ENCODE assay signal across 8 cellular contexts in genomic region chr16:67672739-67673662, GRCh38. TPM values are rescaled to one million over a fixed set of nuclear protein-coding genes. Genes with fewer than 3 reads are reported as not detected.
DNase-seq lines count a peak whose midpoint lies in the region; ATAC-seq, FAIRE-seq and TF ChIP-seq lines count a peak whose summit lies in the region.

No MANE protein-coding gene starts in this region.

- H3K9me2 ChIP-seq in SU-DHL-6 (replicated peaks; ENCODE audit: insufficient read depth, low read length), result no peaks in the 10 kb centered on the region

- CTCF ChIA-PET in mammary epithelial cell (lab: Charles Lee; ENCODE audit: low non-redundant PET), result interaction anchor here (0.6 to 1.0 kb wide), 5 partner anchors 134 to 323 kb away, joined by 3 to 7 read pairs (median 6); partner anchors contain the start of genes RANBP10 and TSNAXIP1

- peaks cover 9% of the 10 kb centered on the region for H3K4me1 ChIP-seq in mammary epithelial cell (ENCODE audit: insufficient read depth, low read length)
- H3K4me1 ChIP-seq in small intestine (ENCODE audit: control insufficient read depth in 2 of 2, insufficient read depth in 1 of 2, low read depth in 1 of 2, low read length in 1 of 2), result peaks cover 0 to 3% of the 10 kb centered on the region in 2 donors

- H3K4me2 ChIP-seq in SU-DHL-6 (ENCODE audit: low read depth, low read length, poor library complexity, severe bottlenecking) (no peak overlapping the region), mammary epithelial cell (ENCODE audit: insufficient read depth, low read depth, low read length) (no peak overlapping the region)

- H3K9me3 ChIP-seq in SU-DHL-6 (ENCODE audit: insufficient read depth, low read length) (no peaks in the 10 kb centered on the region), mammary epithelial cell (replicated peaks; ENCODE audit: insufficient read depth, low read length) (no peaks in the 10 kb centered on the region), small intestine (ENCODE audit: control insufficient read depth, low read depth) (no peaks in the 10 kb centered on the region)

- TF ChIP-seq CTCF in SU-DHL-6 (IDR thresholded peaks at IDR 0.05; ENCODE audit: insufficient read depth, low read length, poor library complexity, severe bottlenecking) (peak; percentile 57), mammary epithelial cell (conservative IDR thresholded peaks at IDR 0.05 in 1 of 2, IDR thresholded peaks at IDR 0.05 in 1 of 2; ENCODE audit: extremely low read depth in 1 of 2, insufficient read depth in 1 of 2, low read depth in 1 of 2, low read length in 2 of 2) (peak; percentile 79 to 83)

- WGBS in mammary epithelial cell (ENCODE audit: low coverage, missing lambda C conversion rate), result 50% methylated on average over 9 of the region's 13 CpGs
- WGBS in small intestine, 3 donors, result 39 to 50% (median 44%) methylated on average over 13 of the region's 13 CpGs

- intact Hi-C loops in mammary epithelial cell (cut with micrococcal nuclease), result loop anchor here (1.0 to 5.0 kb wide), 4 partner anchors 133 to 369 kb away; partner anchors contain the start of genes RANBP10 and TSNAXIP1

- no peaks in the 10 kb centered on the region for H3K27me3 ChIP-seq in SU-DHL-6 (ENCODE audit: low read length)
- no peaks in the 10 kb centered on the region for H3K27me3 ChIP-seq in mammary epithelial cell (ENCODE audit: insufficient read depth, low read length)
- H3K27me3 ChIP-seq in small intestine (ENCODE audit: control insufficient read depth in 2 of 2, insufficient read depth in 2 of 2, low read length in 2 of 2), result no peaks in the 10 kb centered on the region

- in situ Hi-C loops in mammary epithelial cell (cut with MboI; ENCODE audit: low sequenced_read_pairs in 2 of 2), result loop anchor here in 1 of 2 donors (10.0 to 25.0 kb wide), 2 partner anchors 111 to 252 kb away; partner anchors contain the start of gene CTCF

- peak; percentile 66 for FAIRE-seq in HTR-8/SVneo (lab: Jason Lieb, UNC)
- FAIRE-seq in small intestine (lab: Jason Lieb, UNC), result no peak

- H3K27ac ChIP-seq in SU-DHL-6 (ENCODE audit: low read depth, low read length), result no peak overlapping the region
- H3K27ac ChIP-seq in mammary epithelial cell (ENCODE audit: insufficient read depth, low read depth, low read length), result no peak overlapping the region
- H3K27ac ChIP-seq in small intestine (ENCODE audit: low read depth in 1 of 2, low read length in 1 of 2), result peak overlapping the region in 1 of 2 donors; percentile 69

- H3K36me3 ChIP-seq in SU-DHL-6 (ENCODE audit: low read length) (no peaks in the 10 kb centered on the region), mammary epithelial cell (ENCODE audit: insufficient read depth, low read length) (no peaks in the 10 kb centered on the region), small intestine (ENCODE audit: control insufficient read depth in 2 of 2, insufficient read depth in 2 of 2, low read length in 2 of 2) (no peaks in the 10 kb centered on the region)

- H4K20me1 ChIP-seq in SU-DHL-6 (ENCODE audit: low read depth, low read length) (no peaks in the 10 kb centered on the region), mammary epithelial cell (ENCODE audit: insufficient read depth, low read length) (no peaks in the 10 kb centered on the region)

- H3K79me2 ChIP-seq in SU-DHL-6 (ENCODE audit: insufficient read depth, low read length) (no peaks in the 10 kb centered on the region), mammary epithelial cell (ENCODE audit: insufficient read depth, low read length) (no peaks in the 10 kb centered on the region)

- dilution Hi-C loops in mammary epithelial cell (cut with HindIII; ENCODE audit: low sequenced_read_pairs), result no loop called here

- H2AFZ ChIP-seq in SU-DHL-6 (ENCODE audit: low read depth, low read length, severe bottlenecking) (no peak overlapping the region), mammary epithelial cell (ENCODE audit: low read depth, low read length) (no peak overlapping the region)

- ATAC-seq in HG02884 (IDR thresholded peaks at IDR 0.05; ENCODE audit: unreplicated experiment), result no peak
- no peak for ATAC-seq in GM21737 (IDR thresholded peaks at IDR 0.05; ENCODE audit: unreplicated experiment)

- H3K9ac ChIP-seq in SU-DHL-6 (ENCODE audit: low read length) (no peak overlapping the region), mammary epithelial cell (ENCODE audit: insufficient read depth, low read length) (no peak overlapping the region)

- BruUV-seq in mammary epithelial cell (replicated peaks; lab: Mats Ljungman, UMichigan), result no TSS peak

- H3K4me3 ChIP-seq in SU-DHL-6 (ENCODE audit: insufficient read depth, low read length, poor library complexity, severe bottlenecking), result no peak overlapping the region
- no peak overlapping the region for H3K4me3 ChIP-seq in mammary epithelial cell (replicated peaks in 1 of 3; ENCODE audit: insufficient read depth in 1 of 3, low read depth in 2 of 3, low read length in 3 of 3)
- H3K4me3 ChIP-seq in small intestine (ENCODE audit: low read depth in 1 of 2, low read length in 2 of 2), result no peak overlapping the region

- peaks cover 3% of the 10 kb centered on the region; the same call in 1 of the 2 replicates for H3F3A ChIP-seq in SU-DHL-6 (ENCODE audit: insufficient read depth)

- DNase-seq in DMS114 treated with DMSO at 0.1 percent for 48 hours (lab: John Stamatoyannopoulos, UW; ENCODE audit: unreplicated experiment) (peak; percentile 19), HTR-8/SVneo (ENCODE audit: insufficient read length, low spot score) (peak; percentile 82), mammary epithelial cell (peak; percentile 39), inferior parietal cortex (ENCODE audit: extremely low spot score) (peak; percentile 66), small intestine (peak; percentile 74)

RNA-seq across cellular contexts. Expression of gene C16orf86, which starts 6.4 kb away (rescaled TPM):
- total RNA-seq in mammary epithelial cell, result 1 to 10 TPM in 1 of 2 donors, under 1 TPM in 1; 0.75 to 1.7 TPM
- polyA plus RNA-seq in mammary epithelial cell, result 0.80 TPM
- polyA minus RNA-seq in mammary epithelial cell, result 0.62 TPM
- polyA plus RNA-seq in small intestine, result 1 to 10 TPM in 2 of 3 donors, not detected in 1; 1.9 to 3.2 TPM

RNA-seq across cellular contexts. Expression of gene ENKD1, which starts 6.5 kb away (rescaled TPM):
- 10 to 100 TPM in 1 of 2 donors, 1 to 10 TPM in 1; 6.2 to 13.4 TPM for total RNA-seq in mammary epithelial cell
- 9.3 TPM for polyA plus RNA-seq in mammary epithelial cell
- 0.98 TPM for polyA minus RNA-seq in mammary epithelial cell
- 10 to 100 TPM in 2 of 3 donors, 1 to 10 TPM in 1; 4.1 to 13.2 (median 13.0) TPM for polyA plus RNA-seq in small intestine

RNA-seq across cellular contexts. Expression of gene PARD6A, which starts 12.2 kb away (rescaled TPM):
- under 1 TPM; 0.40 to 0.67 TPM for total RNA-seq in mammary epithelial cell
- 0.59 TPM for polyA plus RNA-seq in mammary epithelial cell
- polyA minus RNA-seq in mammary epithelial cell, result 4.5 TPM
- 1 to 10 TPM; 2.5 to 6.8 (median 3.0) TPM for polyA plus RNA-seq in small intestine

RNA-seq across cellular contexts. Expression of gene ACD, which starts 12.9 kb away (rescaled TPM):
- 10 to 100 TPM; 15.5 to 39.8 TPM for total RNA-seq in mammary epithelial cell
- polyA plus RNA-seq in mammary epithelial cell (34.5 TPM), small intestine (10 to 100 TPM in 2 of 3 donors, 1 to 10 TPM in 1; 7.2 to 15.2 (median 12.2) TPM)
- polyA minus RNA-seq in mammary epithelial cell, result 53.2 TPM

RNA-seq across cellular contexts. Expression of gene CARMIL2, which starts 28.1 kb away (rescaled TPM):
- 1 to 10 TPM in 1 of 2 donors, not detected in 1; 2.9 TPM for total RNA-seq in mammary epithelial cell
- polyA plus RNA-seq in mammary epithelial cell (0.05 TPM), small intestine (1 to 10 TPM; 2.2 to 7.6 (median 3.7) TPM)
- not detected for polyA minus RNA-seq in mammary epithelial cell

Comparison
In these comparisons a context has a peak if more than half of its experiments do, and no peak if none do; other contexts are left out.
1. DNase-seq: peak in every context shown above with its lines; median percentile 82 in HTR-8/SVneo; 74 in small intestine; 66 in inferior parietal cortex; 39 in mammary epithelial cell; 19 in DMS114 treated with DMSO at 0.1 percent for 48 hours.